ENCODE assay signal across 1 cellular context in genomic region chr11:620201-620600, GRCh38.
TF ChIP-seq lines count a peak whose summit lies in the region.

No MANE protein-coding gene starts in this region.

TF ChIP-seq in HEK293, 187 proteins besides CTCF, POLR2A, EP300 and RAD21 (continued from another document):
- no peak for TF ChIP-seq ZNF530 (tag by site-specific recombination; IDR thresholded peaks at IDR 0.05; ENCODE audit: low read depth)
